Comparison of ENCODE assay signal across 8 cellular contexts in genomic region chrX:129925305-129926092, GRCh38. TPM values are rescaled to one million over a fixed set of nuclear protein-coding genes. Genes with fewer than 3 reads are reported as not detected.
DNase-seq lines count a peak whose midpoint lies in the region; ATAC-seq and TF ChIP-seq lines count a peak whose summit lies in the region.

No MANE protein-coding gene starts in this region.

- H3K27ac ChIP-seq in mammary epithelial cell (ENCODE audit: insufficient read depth, low read depth, low read length) = no peak overlapping the region

- no peak overlapping the region for H3K4me3 ChIP-seq in BE2C (ENCODE audit: low read depth, low read length)
- H3K4me3 ChIP-seq in WI38 (ENCODE audit: low read depth, low read length) = no peak overlapping the region
- no peak overlapping the region for H3K4me3 ChIP-seq in mammary epithelial cell (replicated peaks in 1 of 3; ENCODE audit: insufficient read depth in 1 of 3, low read depth in 2 of 3, low read length in 3 of 3)
- no peak overlapping the region for H3K4me3 ChIP-seq in kidney epithelial cell (ENCODE audit: low read depth, low read length)

- WGBS in mammary epithelial cell (ENCODE audit: low coverage, missing lambda C conversion rate) = 47% methylated on average over 15 of the region's 15 CpGs

- DNase-seq in BE2C = peak; percentile 72
- DNase-seq in NCI-H146 (lab: John Stamatoyannopoulos, UW) = peak; percentile 66
- peak; percentile 50 for DNase-seq in mammary epithelial cell
- peak; percentile 23 for DNase-seq in kidney epithelial cell (ENCODE audit: low read depth)
- peak; percentile 40 for DNase-seq in stimulated activated CD4-positive, alpha-beta T cell treated with anti-CD3 and anti-CD28 coated beads, Interleukin-2, amount 100 ng/mL, for 4 hours (ENCODE audit: low read depth)
- no peak for DNase-seq in 8988T

- in situ Hi-C loops in mammary epithelial cell (cut with MboI; ENCODE audit: low sequenced_read_pairs in 2 of 2) = no loop called here

- H3K4me1 ChIP-seq in BE2C = no peaks in the 10 kb centered on the region
- H3K4me1 ChIP-seq in mammary epithelial cell (ENCODE audit: insufficient read depth, low read length) = peaks cover 3% of the 10 kb centered on the region

- dilution Hi-C loops in mammary epithelial cell (cut with HindIII; ENCODE audit: low sequenced_read_pairs) = loop anchor here (5.0 kb wide), 1 partner anchor 107 kb away; no protein-coding TSS in a partner anchor

- ATAC-seq in GM19043 (IDR thresholded peaks at IDR 0.05; ENCODE audit: low read depth, unreplicated experiment) = peak; percentile 68

- no peak overlapping the region for H2AFZ ChIP-seq in mammary epithelial cell (ENCODE audit: low read depth, low read length)

- intact Hi-C loops in mammary epithelial cell (cut with micrococcal nuclease) = loop anchor here (1.0 to 5.0 kb wide), 3 partner anchors 103 to 267 kb away; no protein-coding TSS in a partner anchor

- peaks cover 45% of the 10 kb centered on the region for H3K36me3 ChIP-seq in BE2C
- peaks cover 2% of the 10 kb centered on the region for H3K36me3 ChIP-seq in mammary epithelial cell (ENCODE audit: insufficient read depth, low read length)
- no peaks in the 10 kb centered on the region for H3K36me3 ChIP-seq in kidney epithelial cell (ENCODE audit: control insufficient read depth, insufficient read depth, low read length)

- no peaks in the 10 kb centered on the region for H4K20me1 ChIP-seq in mammary epithelial cell (ENCODE audit: insufficient read depth, low read length)

- CTCF ChIA-PET in mammary epithelial cell (lab: Charles Lee; ENCODE audit: low non-redundant PET) = interaction anchor here (0.6 to 1.2 kb wide), 6 partner anchors 19 to 477 kb away, joined by 3 to 4 read pairs (median 3); no protein-coding TSS in a partner anchor

- TF ChIP-seq CTCF in BE2C (IDR thresholded peaks at IDR 0.05; ENCODE audit: low read depth, low read length) (peak; percentile 69), WI38 (IDR thresholded peaks at IDR 0.05; ENCODE audit: low read depth, low read length) (peak; percentile 28), mammary epithelial cell (conservative IDR thresholded peaks at IDR 0.05 in 1 of 2, IDR thresholded peaks at IDR 0.05 in 1 of 2; ENCODE audit: extremely low read depth in 1 of 2, insufficient read depth in 1 of 2, low read depth in 1 of 2, low read length in 2 of 2) (peak; percentile 53 to 55), kidney epithelial cell (IDR thresholded peaks at IDR 0.05; ENCODE audit: insufficient read depth, low read length, poor library complexity, severe bottlenecking) (peak; percentile 55)

- no peaks in the 10 kb centered on the region for H3K79me2 ChIP-seq in mammary epithelial cell (ENCODE audit: insufficient read depth, low read length)

- no TSS peak for BruUV-seq in mammary epithelial cell (replicated peaks; lab: Mats Ljungman, UMichigan)

- H3K9ac ChIP-seq in mammary epithelial cell (ENCODE audit: insufficient read depth, low read length) = no peak overlapping the region

- no peaks in the 10 kb centered on the region; the same call in 1 of the 2 replicates for H3K9me3 ChIP-seq in BE2C
- no peaks in the 10 kb centered on the region for H3K9me3 ChIP-seq in mammary epithelial cell (replicated peaks; ENCODE audit: insufficient read depth, low read length)

- H3K27me3 ChIP-seq in BE2C (no peaks in the 10 kb centered on the region), mammary epithelial cell (ENCODE audit: insufficient read depth, low read length) (no peaks in the 10 kb centered on the region), kidney epithelial cell (ENCODE audit: control insufficient read depth, insufficient read depth, low read length) (no peaks in the 10 kb centered on the region)

- H3K4me2 ChIP-seq in mammary epithelial cell (ENCODE audit: insufficient read depth, low read depth, low read length) = no peak overlapping the region

RNA-seq across cellular contexts. Expression of gene UTP14A, which starts 19.5 kb away (rescaled TPM):
- 58.3 TPM for polyA plus RNA-seq in BE2C (2012; ENCODE audit: insufficient read depth, insufficient read length, low read depth)
- 10 to 100 TPM; 15.8 to 25.9 TPM for total RNA-seq in mammary epithelial cell
- polyA plus RNA-seq in mammary epithelial cell = 17.0 TPM
- 9.5 TPM for polyA minus RNA-seq in mammary epithelial cell
- 17.6 and 21.6 TPM in 2 replicates for total RNA-seq in kidney epithelial cell

RNA-seq across cellular contexts. Expression of gene BCORL1, which starts 56.9 kb away (rescaled TPM):
- polyA plus RNA-seq in BE2C (2012; ENCODE audit: insufficient read depth, insufficient read length, low read depth) = 4.8 TPM
- total RNA-seq in mammary epithelial cell (1 to 10 TPM; 2.2 to 7.2 TPM), kidney epithelial cell (4.8 and 5.8 TPM in 2 replicates)
- polyA plus RNA-seq in mammary epithelial cell = 1.1 TPM
- 13.1 TPM for polyA minus RNA-seq in mammary epithelial cell
